3 cellular contexts compared by ENCODE assay signal in the genomic region with DNA sequence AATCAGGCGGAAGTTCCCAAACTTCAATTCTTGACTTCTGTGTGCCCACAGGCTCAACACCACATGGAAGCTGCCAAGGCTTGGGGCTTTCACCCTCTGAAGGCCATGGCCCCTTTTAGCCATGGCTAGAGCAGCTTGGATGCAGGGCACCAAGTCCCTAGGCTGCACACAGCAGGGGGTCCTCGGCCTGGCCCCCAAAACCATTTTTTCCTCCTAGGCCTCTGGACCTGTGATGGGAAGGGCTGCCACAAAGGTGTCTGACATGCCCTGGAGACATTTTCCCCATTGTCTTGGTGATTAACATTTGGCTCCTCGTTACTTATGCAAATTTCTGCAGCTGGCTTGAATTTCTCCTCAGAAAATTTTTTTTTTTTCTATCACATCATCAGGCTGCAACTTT.
A peak's percentile ranks its signal among the peaks of the same experiment; 100 is the strongest.
DNase-seq lines count a peak whose midpoint lies in the region; ATAC-seq, FAIRE-seq and TF ChIP-seq lines count a peak whose summit lies in the region.
"Not testable (repeated sequence)": the region's sequence is repeated elsewhere in the genome, so short reads cannot be mapped to it uniquely, and the experiment has no call there.

No MANE protein-coding gene starts in this region.

- not testable (repeated sequence) for TF ChIP-seq EP300 in A549 (IDR thresholded peaks at IDR 0.05)

- WGBS in A549 (ENCODE audit: missing lambda C conversion rate): 27% methylated on average over 3 of the region's 3 CpGs

- not testable (repeated sequence) for H3K4me2 ChIP-seq in A549, BLaER1

- H3K36me3 ChIP-seq in BLaER1; HEK293 (ENCODE audit: control insufficient read depth in 2 of 2, insufficient read depth in 1 of 2, low read length in 2 of 2): not testable (repeated sequence)

- ATAC-seq in A549: not testable (repeated sequence)

- POLR2A ChIA-PET in A549 (lab: Yijun Ruan, JAX); HEK293 (lab: Yijun Ruan, JAX): not testable (repeated sequence)

- CTCF ChIA-PET in A549 (lab: Yijun Ruan, JAX); HEK293 (lab: Yijun Ruan, JAX): not testable (repeated sequence)

- not testable (repeated sequence) for TF ChIP-seq RAD21 in A549 (conservative IDR thresholded peaks at IDR 0.05 in 1 of 2, IDR thresholded peaks at IDR 0.05 in 1 of 2)

- not testable (repeated sequence) for FAIRE-seq in A549 (lab: Jason Lieb, UNC)

- not testable (repeated sequence) for H3K4me1 ChIP-seq in A549; BLaER1; HEK293 (ENCODE audit: control insufficient read depth, insufficient read depth, low read length)

- DNase-seq in A549 (ENCODE audit: low read depth in 1 of 2, low spot score in 1 of 2): not testable (repeated sequence)

- not testable (repeated sequence) for H3K9ac ChIP-seq in BLaER1

- H4K20me1 ChIP-seq in BLaER1: not testable (repeated sequence)

- H3K9me3 ChIP-seq in A549; HEK293 (ENCODE audit: control insufficient read depth, insufficient read depth, low read depth, low read length): not testable (repeated sequence)
- peaks cover 33% of the 10 kb centered on the region for H3K9me3 ChIP-seq in BLaER1

- H3K27ac ChIP-seq in A549; BLaER1; HEK293 (ENCODE audit: extremely low read depth, low read depth, low read length): not testable (repeated sequence)

- not testable (repeated sequence) for TF ChIP-seq CTCF in A549 (IDR thresholded peaks at IDR 0.05); HEK293 (tag by site-specific recombination; IDR thresholded peaks at IDR 0.05)

- H3K4me3 ChIP-seq in A549; HEK293 (ENCODE audit: low read depth, low read length): not testable (repeated sequence)
- H3K4me3 ChIP-seq in BLaER1: 0 out of 2 replicates have a peak overlapping the region, but pooled peaks have one; percentile 10

- H3K27me3 ChIP-seq in BLaER1: not testable (repeated sequence)

- not testable (repeated sequence) for TF ChIP-seq POLR2A in A549 (IDR thresholded peaks at IDR 0.05; ENCODE audit: low read length)

TF ChIP-seq in A549, 52 proteins besides CTCF, POLR2A, EP300 and RAD21:
- TF ChIP-seq ZFP36 (IDR thresholded peaks at IDR 0.05; ENCODE audit: borderline replicate concordance, partially characterized antibody): peak; percentile 69

TF ChIP-seq in HEK293, 187 proteins besides CTCF, POLR2A, EP300 and RAD21:
- peak; percentile 97 for TF ChIP-seq ZNF585B (tag by site-specific recombination; IDR thresholded peaks at IDR 0.05)
